ENCODE assay signal across 8 cellular contexts in the genomic region with DNA sequence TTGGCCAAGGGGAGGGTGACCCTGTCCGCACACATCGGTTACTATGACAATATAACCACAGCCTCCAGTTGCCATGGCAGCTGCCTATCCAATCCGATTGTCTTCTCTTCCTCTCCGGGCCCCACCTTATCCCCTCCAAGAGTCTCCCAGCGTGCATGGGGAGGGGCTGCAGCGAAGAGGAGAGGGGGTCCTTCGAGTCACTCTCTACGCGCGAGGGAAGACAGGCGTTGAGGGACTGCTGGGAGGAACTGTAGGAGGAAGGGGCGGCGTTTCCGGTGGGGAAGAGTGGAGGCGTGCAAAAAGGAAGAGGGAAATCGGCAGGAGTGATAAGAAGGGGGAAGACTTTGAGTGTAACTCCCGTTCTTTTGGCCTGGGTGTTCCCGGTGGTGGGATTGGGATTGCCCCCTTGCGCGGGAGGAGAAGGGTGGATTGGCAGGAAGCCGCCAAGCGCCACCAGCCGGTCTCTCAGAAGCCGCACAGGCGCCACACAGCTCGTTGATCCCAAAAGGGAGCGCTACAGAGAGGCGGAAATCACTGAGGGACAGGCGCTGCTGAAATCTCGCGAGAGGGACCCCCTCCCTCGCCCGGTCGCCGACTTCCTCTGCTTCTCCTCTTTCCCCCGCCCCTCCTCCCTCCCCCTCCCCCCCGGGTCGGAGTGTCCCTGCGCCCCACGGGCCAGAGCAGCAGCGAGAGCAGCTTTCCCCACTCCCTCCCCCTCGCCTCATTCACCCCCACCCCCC. TPM values are rescaled to one million over a fixed set of nuclear protein-coding genes. Genes with fewer than 3 reads are reported as not detected.
DNase-seq lines count a peak whose midpoint lies in the region; ATAC-seq, FAIRE-seq and TF ChIP-seq lines count a peak whose summit lies in the region.

No MANE protein-coding gene starts in this region.

- TF ChIP-seq EP300 in upper lobe of left lung (IDR thresholded peaks at IDR 0.05), result no peak

- H3K36me3 ChIP-seq in heart right ventricle, result peaks cover 0 to 8% (median 0%) of the 10 kb centered on the region in 9 donors
- H3K36me3 ChIP-seq in upper lobe of left lung, result no peaks in the 10 kb centered on the region

- ATAC-seq in HG02852 (IDR thresholded peaks at IDR 0.05; ENCODE audit: unreplicated experiment), result peak; percentile 56
- peak; percentile 69 to 77 (median 70) for ATAC-seq in T-cell (replicated peaks in 1 of 4)
- peak; percentile 84 to 93 (median 88) for ATAC-seq in heart right ventricle
- peak; percentile 92 to 94 for ATAC-seq in upper lobe of left lung (ENCODE audit: low FRiP score in 2 of 2)

- no peaks in the 10 kb centered on the region for H3K27me3 ChIP-seq in heart right ventricle
- H3K27me3 ChIP-seq in upper lobe of left lung, result no peaks in the 10 kb centered on the region

- DNase-seq in GM12892 (ENCODE audit: insufficient read length) (peak; percentile 77), NCI-H146 (lab: John Stamatoyannopoulos, UW) (peak; percentile 99), T-cell (peak; percentile 92 to 98 (median 97)), amniotic epithelial cell (ENCODE audit: low read depth) (peak; percentile 98), heart right ventricle (peak; percentile 98 to 99), posterior cingulate gyrus (peak; percentile 94 to 99 (median 97)), upper lobe of left lung (peak; percentile 95 to 96)

- H3K27ac Mint-ChIP-seq in T-cell, result peak overlapping the region; percentile 98 to 100

- H3K4me1 ChIP-seq in heart right ventricle, result peaks cover 0 to 49% (median 41%) of the 10 kb centered on the region in 9 donors
- H3K4me1 ChIP-seq in upper lobe of left lung, result peaks cover 12 to 33% (median 21%) of the 10 kb centered on the region in 4 donors

- H3K9me3 ChIP-seq in heart right ventricle (no peaks in the 10 kb centered on the region), upper lobe of left lung (no peaks in the 10 kb centered on the region)

- H3K27ac ChIP-seq in heart right ventricle (peak overlapping the region; percentile 92 to 99 (median 96)), upper lobe of left lung (peak overlapping the region; percentile 93 to 96 (median 95))

- TF ChIP-seq POLR2A in GM12892 (IDR thresholded peaks at IDR 0.05; ENCODE audit: low read depth, low read length), result no peak; the same call in 1 of the 2 replicates
- peak in 1 of 4 donors; percentile 22 for TF ChIP-seq POLR2A in upper lobe of left lung (IDR thresholded peaks at IDR 0.05)

- CTCF ChIA-PET in T-cell (lab: Charles Lee), result interaction anchor here in 1 of 2 donors (0.6 to 1.6 kb wide), 4 partner anchors 46 to 213 kb away, joined by 3 to 8 read pairs (median 5); no protein-coding TSS in a partner anchor

- FAIRE-seq in GM12892 (lab: Jason Lieb, UNC), result peak; percentile 94

- H3K27me3 Mint-ChIP-seq in T-cell, result no peaks in the 10 kb centered on the region

- POLR2A ChIA-PET in T-cell (lab: Charles Lee), result no interaction called here

- H3K4me1 Mint-ChIP-seq in T-cell, result peaks cover 6 to 21% (median 18%) of the 10 kb centered on the region in 3 donors

- no peaks in the 10 kb centered on the region for H3K9me3 Mint-ChIP-seq in T-cell

- WGBS in heart right ventricle, 2 donors, result 0% methylated on average over 34 to 41 of the region's 42 CpGs
- WGBS in upper lobe of left lung, 2 donors, result 0 to 1% methylated on average over 26 to 34 of the region's 42 CpGs

- TF ChIP-seq CTCF in heart right ventricle (IDR thresholded peaks at IDR 0.05), result peak in 5 of 9 donors; percentile 14 to 43 (median 25)
- peak in 3 of 6 experiments; percentile 12 to 37 (median 19) for TF ChIP-seq CTCF in upper lobe of left lung (IDR thresholded peaks at IDR 0.05)

- H3K4me3 ChIP-seq in heart right ventricle (peak overlapping the region; percentile 79 to 99 (median 96)), upper lobe of left lung (peak overlapping the region; percentile 66 to 89 (median 86))

- H3K36me3 Mint-ChIP-seq in T-cell, result no peaks in the 10 kb centered on the region

- H3K4me3 Mint-ChIP-seq in T-cell, result peak overlapping the region in 2 of 3 donors; percentile 97 to 98

- intact Hi-C loops in heart right ventricle (cut with DNase I) (loop anchor here in 9 of 10 donors (2.0 to 10.0 kb wide), 13 partner anchors 70 to 191 kb away; a partner anchor contains a TSS), posterior cingulate gyrus (cut with DNase I) (loop anchor here (2.0 to 5.0 kb wide), 5 partner anchors 71 to 445 kb away; a partner anchor contains a TSS)

RNA-seq across cellular contexts. Expression of a gene that starts 0.4 kb away (rescaled TPM):
- 26.2 TPM for polyA plus RNA-seq in GM12892 (2012; ENCODE audit: missing spikeins)
- total RNA-seq in T-cell, result 10 to 100 TPM; 52.6 to 59.0 (median 54.6) TPM
- 10 to 100 TPM; 34.3 to 46.6 (median 39.2) TPM for total RNA-seq in heart right ventricle
- 10 to 100 TPM; 16.0 to 16.8 TPM for polyA plus RNA-seq in heart right ventricle
- 10 to 100 TPM; 35.6 to 62.4 (median 50.5) TPM for total RNA-seq in upper lobe of left lung

RNA-seq across cellular contexts. Expression of a gene that starts 53.7 kb away (rescaled TPM):
- polyA plus RNA-seq in GM12892 (2012; ENCODE audit: missing spikeins), result 0.61 TPM
- under 1 TPM in 1 of 5 donors, not detected in 4; 0.16 TPM for total RNA-seq in T-cell
- 1 to 10 TPM; 1.5 to 5.8 (median 2.3) TPM for total RNA-seq in heart right ventricle
- polyA plus RNA-seq in heart right ventricle, result under 1 TPM; 0.23 to 0.73 TPM
- under 1 TPM in 4 of 6 donors, not detected in 2; 0.13 to 0.72 (median 0.17) TPM for total RNA-seq in upper lobe of left lung

Comparison
In these comparisons a context has a peak if more than half of its experiments do, and no peak if none do; other contexts are left out.
1. Peak in every context shown above with its lines: DNase-seq, ATAC-seq, H3K4me3 ChIP-seq and H3K27ac ChIP-seq.